ENCODE assay signal across 10 cellular contexts in the genomic region with DNA sequence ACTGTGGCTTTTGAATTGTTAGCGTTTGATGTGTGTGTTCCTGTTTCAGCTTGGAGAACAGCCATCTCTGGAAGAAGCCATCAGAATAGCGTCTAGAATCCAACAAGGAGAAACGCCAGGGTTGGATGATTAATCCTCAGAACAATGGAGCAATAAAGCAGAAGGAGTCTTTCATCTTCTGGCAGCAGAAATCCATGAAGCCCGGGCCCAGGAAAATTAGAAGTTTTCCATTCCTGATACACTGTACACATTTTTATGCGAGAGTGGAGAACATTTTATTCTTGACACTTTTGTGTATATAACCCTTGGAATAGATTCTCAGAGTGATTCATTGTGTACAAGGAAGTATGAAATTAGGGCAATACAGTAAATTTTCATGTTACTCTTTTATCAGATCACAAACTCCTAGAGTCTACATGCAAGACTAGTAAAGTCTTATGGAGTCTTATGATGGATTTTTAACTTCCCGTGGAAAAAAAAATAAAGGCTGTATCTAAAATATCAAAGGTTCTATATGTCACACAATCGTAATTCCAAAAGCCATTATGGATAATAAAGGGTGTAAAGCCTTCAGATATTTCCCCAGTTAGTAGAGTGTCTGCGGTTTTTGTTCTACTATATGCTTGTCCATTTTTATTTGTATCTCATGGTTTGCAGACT. TPM values are rescaled to one million over a fixed set of nuclear protein-coding genes. Genes with fewer than 3 reads are reported as not detected.
DNase-seq lines count a peak whose midpoint lies in the region; ATAC-seq and TF ChIP-seq lines count a peak whose summit lies in the region.
"Had no signal": no experiment of that assay in that cellular context is flagged by ENCODE, and none has a peak within 500 bp of the region (broad histone marks: within the 10 kb centered on the region; RNA-seq: fewer than 3 reads in every experiment).

No MANE protein-coding gene starts in this region.

- H4K91ac ChIP-seq in IMR-90 (ENCODE audit: insufficient read depth, low read depth, low read length) = no peak overlapping the region

- H3K36me3 ChIP-seq in IMR-90 (ENCODE audit: control insufficient read depth, insufficient read depth, low read length) = peaks cover 2% of the 10 kb centered on the region; the same call in 1 of the 2 replicates
- no peaks in the 10 kb centered on the region for H3K36me3 ChIP-seq in uterus

- H2BK20ac ChIP-seq in IMR-90 (ENCODE audit: low read depth, low read length) = no peak overlapping the region

- H2AK9ac ChIP-seq in IMR-90 (replicated peaks; ENCODE audit: low read depth, low read length, poor library complexity) = no peak overlapping the region

- DNase-seq in IMR-90 (peak; percentile 74), chondrocyte (ENCODE audit: low spot score) (no peak), mesothelial cell of epicardium (ENCODE audit: low spot score in 2 of 2, unreplicated experiment in 2 of 2) (no peak), uterus (peak; percentile 43 to 70), cortex of kidney (lab: John Stamatoyannopoulos, UW) (no peak), KBM-7 (no peak), Kasumi-1 (lab: John Stamatoyannopoulos, UW) (no peak)
- DNase-seq: activated CD4-positive, alpha-beta T cell treated with anti-CD3 and anti-CD28 coated beads, Interleukin-2, amount 50 U/mL, for 48 hours; NCI-H82 had no signal

- dilution Hi-C loops in IMR-90 (cut with HindIII; ENCODE audit: low sequenced_read_pairs, unreplicated experiment) = no loop called here

- H3K27me3 Mint-ChIP-seq in chondrocyte (ENCODE audit: low read depth) = no peaks in the 10 kb centered on the region
- H3K27me3 Mint-ChIP-seq in mesothelial cell of epicardium (ENCODE audit: low read depth) = no peaks in the 10 kb centered on the region
- H3K27me3 Mint-ChIP-seq: IgD-negative memory B cell had no signal

- no peaks in the 10 kb centered on the region for H3K9me3 ChIP-seq in IMR-90 (ENCODE audit: control insufficient read depth, insufficient read depth, low read length)
- H3K9me3 ChIP-seq in uterus = no peaks in the 10 kb centered on the region

- H2BK5ac ChIP-seq in IMR-90 (ENCODE audit: low read depth, low read length, poor library complexity, severe bottlenecking) = peak overlapping the region; percentile 66

- peak overlapping the region; percentile 43; the same call in 1 of the 2 replicates for H3K18ac ChIP-seq in IMR-90 (ENCODE audit: low read depth, low read length)

- in situ Hi-C loops in IMR-90 (cut with MboI; ENCODE audit: low sequenced_read_pairs) = no loop called here
- in situ Hi-C loops in KBM-7 (cut with MboI; ENCODE audit: low pct_unique_long_range_greater_than_20kb, low sequenced_read_pairs) = no loop called here

- peak overlapping the region; percentile 43 for H3K4me3 Mint-ChIP-seq in chondrocyte (ENCODE audit: unreplicated experiment)
- H3K4me3 Mint-ChIP-seq in mesothelial cell of epicardium = no peak overlapping the region
- H3K4me3 Mint-ChIP-seq: IgD-negative memory B cell had no signal

- H3K4me1 Mint-ChIP-seq in chondrocyte (ENCODE audit: low read depth) (peaks cover 64% of the 10 kb centered on the region), mesothelial cell of epicardium (peaks cover 41% of the 10 kb centered on the region)

- no TSS peak for BruUV-seq in IMR-90 (replicated peaks; lab: Mats Ljungman, UMichigan)

- H3K9me3 Mint-ChIP-seq in chondrocyte (ENCODE audit: low read depth) (no peaks in the 10 kb centered on the region), mesothelial cell of epicardium (no peaks in the 10 kb centered on the region)
- H3K9me3 Mint-ChIP-seq: IgD-negative memory B cell had no signal

- intact Hi-C loops in IMR-90 (cut with micrococcal nuclease) (no loop called here), uterus (cut with DNase I; ENCODE audit: low total_unique reads) (no loop called here)

- H3K27ac ChIP-seq in IMR-90 (ENCODE audit: insufficient read depth, low read length) (no peak overlapping the region; the same call in 1 of the 2 replicates), uterus (peak overlapping the region; percentile 76 to 80)

- no peak overlapping the region; a peak in 1 of 4 replicates for H4K8ac ChIP-seq in IMR-90 (ENCODE audit: low read depth in 2 of 2, low read length in 2 of 2)

- CTCF ChIA-PET in IMR-90 (lab: Yijun Ruan, JAX) = no interaction called here

- TF ChIP-seq RAD21 in IMR-90 (IDR thresholded peaks at IDR 0.05; ENCODE audit: low read length) = no peak

- peak overlapping the region; percentile 93 for H3K27ac Mint-ChIP-seq in chondrocyte (ENCODE audit: unreplicated experiment)
- peak overlapping the region; percentile 88 for H3K27ac Mint-ChIP-seq in mesothelial cell of epicardium
- H3K27ac Mint-ChIP-seq: IgD-negative memory B cell had no signal

- H2BK120ac ChIP-seq in IMR-90 (ENCODE audit: low read depth, low read length) = no peak overlapping the region

- H3K4me2 ChIP-seq in IMR-90 (ENCODE audit: low read depth, low read length) = peak overlapping the region; percentile 37; the same call in 1 of the 2 replicates

- H2BK15ac ChIP-seq in IMR-90 (ENCODE audit: low read depth, low read length) = no peak overlapping the region

- H4K5ac ChIP-seq in IMR-90 (ENCODE audit: low read depth, low read length) = no peak overlapping the region

- H3K9ac ChIP-seq in IMR-90 (ENCODE audit: low read depth, low read length) = peak overlapping the region; percentile 31; the same call in 1 of the 2 replicates

- no peak overlapping the region for H3K23ac ChIP-seq in IMR-90 (ENCODE audit: low read depth, low read length)

- no peaks in the 10 kb centered on the region for H3K27me3 ChIP-seq in IMR-90 (ENCODE audit: control insufficient read depth, insufficient read depth, low read length)
- no peaks in the 10 kb centered on the region for H3K27me3 ChIP-seq in uterus

- 0 out of 2 replicates have a peak overlapping the region, but pooled peaks have one; percentile 7 for H3K56ac ChIP-seq in IMR-90 (ENCODE audit: extremely low read depth, insufficient read depth, low read length)

- TF ChIP-seq CTCF in IMR-90 (conservative IDR thresholded peaks at IDR 0.05; ENCODE audit: low read depth, low read length) (no peak), chondrocyte (IDR thresholded peaks at IDR 0.05) (no peak), mesothelial cell of epicardium (IDR thresholded peaks at IDR 0.05; ENCODE audit: unreplicated experiment) (no peak), uterus (IDR thresholded peaks at IDR 0.05) (no peak)

- POLR2A ChIA-PET in IMR-90 (lab: Charles Lee; ENCODE audit: unreplicated experiment) = interaction anchor here (0.6 kb wide), 1 partner anchor 782 kb away, joined by 3 read pairs; no protein-coding TSS in a partner anchor

- no peak overlapping the region for H2AK5ac ChIP-seq in IMR-90 (ENCODE audit: low read depth, low read length)

- WGBS in IMR-90 (ENCODE audit: extremely low coverage in 2 of 2, insufficient read length in 1 of 2), 2 experiments = no CpG with 5 or more reads among the region's 8 CpGs

- ATAC-seq in IMR-90 (ENCODE audit: low read depth) = peak; percentile 68

- TF ChIP-seq POLR2A in IMR-90 (IDR thresholded peaks at IDR 0.05; ENCODE audit: low read depth, low read length) (no peak), uterus (IDR thresholded peaks at IDR 0.05) (no peak)

- no peaks in the 10 kb centered on the region for H4K20me1 ChIP-seq in IMR-90 (ENCODE audit: insufficient read depth, low read length)

- H3K4me3 ChIP-seq in IMR-90 (ENCODE audit: insufficient read depth, low read depth, low read length) (no peak overlapping the region; the same call in 1 of the 2 replicates), uterus (no peak overlapping the region)

- no peaks in the 10 kb centered on the region for H3K36me3 Mint-ChIP-seq in chondrocyte (ENCODE audit: low read depth)
- H3K36me3 Mint-ChIP-seq in mesothelial cell of epicardium = peaks cover 10% of the 10 kb centered on the region

- H3K4ac ChIP-seq in IMR-90 (ENCODE audit: low read depth, low read length) = no peak overlapping the region

- H2AFZ ChIP-seq in IMR-90 (replicated peaks; ENCODE audit: low read length, poor library complexity) = no peak overlapping the region

- H3K14ac ChIP-seq in IMR-90 (replicated peaks; ENCODE audit: low read depth, low read length) = no peak overlapping the region

- peaks cover 3% of the 10 kb centered on the region for H3K9me1 ChIP-seq in IMR-90 (ENCODE audit: insufficient read depth, low read length)

- H3K4me1 ChIP-seq in IMR-90 (ENCODE audit: control insufficient read depth, insufficient read depth, low read length) (peaks cover 7% of the 10 kb centered on the region), uterus (peaks cover 7 to 12% of the 10 kb centered on the region in 2 donors)

- peaks cover 0 to 7% of the 10 kb centered on the region in 2 experiments; a peak in 3 of 4 replicates for H3K79me1 ChIP-seq in IMR-90 (ENCODE audit: low read depth in 1 of 2, low read length in 2 of 2)

TF ChIP-seq in IMR-90, 13 proteins besides CTCF, POLR2A, EP300 and RAD21:
- TF ChIP-seq CEBPB (IDR thresholded peaks at IDR 0.05; ENCODE audit: low read depth, low read length) = peak; percentile 42
- TF ChIP-seq MXI1 (IDR thresholded peaks at IDR 0.05; ENCODE audit: borderline replicate concordance, low read depth, low read length) = no peak

RNA-seq across cellular contexts. Expression of gene WEE1, which starts 45.9 kb away (rescaled TPM):
- 29.2 and 45.5 TPM in 2 replicates for total RNA-seq in IMR-90 (2012; rRNA removed)
- 20.2 and 26.5 TPM in 2 replicates for polyA plus RNA-seq in IMR-90 (2012; rRNA removed)
- polyA plus RNA-seq in IMR-90 (2012; cell fraction: cytosol; rRNA removed) = 3.7 and 5.6 TPM in 2 replicates
- 10.9 and 83.2 TPM in 2 replicates for polyA plus RNA-seq in IMR-90 (2012; cell fraction: nucleus; rRNA removed; ENCODE audit: low replicate concordance)
- total RNA-seq in chondrocyte = 17.8 to 31.2 TPM (median 17.8 TPM) in 3 replicates
- total RNA-seq in mesothelial cell of epicardium = 64.7 to 67.2 TPM (median 66.4 TPM) in 3 replicates
- total RNA-seq in uterus = 100 to 1,000 TPM in 1 of 4 donors, 10 to 100 TPM in 3; 30.0 to 105 (median 60.0) TPM

Comparison
In these comparisons a context has a peak if more than half of its experiments do, and no peak if none do; other contexts are left out.
1. DNase-seq: peak in IMR-90 (single experiment) and uterus (2 of 2); none in chondrocyte (single experiment), mesothelial cell of epicardium (0 of 2), cortex of kidney (single experiment), KBM-7 (single experiment) and Kasumi-1 (0 of 2).